Comparison of ENCODE assay signal across 8 cellular contexts in genomic region chr2:36780231-36780808, GRCh38.
A peak's percentile ranks its signal among the peaks of the same experiment; 100 is the strongest.
DNase-seq lines count a peak whose midpoint lies in the region; ATAC-seq, FAIRE-seq and TF ChIP-seq lines count a peak whose summit lies in the region.

No MANE protein-coding gene starts in this region.

- no peaks in the 10 kb centered on the region for H3K4me1 ChIP-seq in A549
- H3K4me1 ChIP-seq in breast epithelium, result no peaks in the 10 kb centered on the region

- H3K4me3 ChIP-seq in A549, result no peak overlapping the region
- H3K4me3 ChIP-seq in breast epithelium, result peak overlapping the region in 2 of 3 donors; percentile 12 to 17

- 2% methylated on average over 4 of the region's 4 CpGs for WGBS in A549 (ENCODE audit: missing lambda C conversion rate)

- peak; percentile 94 for TF ChIP-seq CTCF in A549 (IDR thresholded peaks at IDR 0.05)
- TF ChIP-seq CTCF in breast epithelium (IDR thresholded peaks at IDR 0.05), result peak; percentile 77 to 88 (median 83)

- no peak for TF ChIP-seq POLR2A in A549 (IDR thresholded peaks at IDR 0.05; ENCODE audit: low read length)
- no peak for TF ChIP-seq POLR2A in breast epithelium (IDR thresholded peaks at IDR 0.05)

- POLR2A ChIA-PET in A549 (lab: Yijun Ruan, JAX), result no interaction called here

- H3K4me2 ChIP-seq in A549, result peak overlapping the region; percentile 46

- H3K27ac ChIP-seq in A549, result no peak overlapping the region
- no peak overlapping the region for H3K27ac ChIP-seq in breast epithelium

- H3K36me3 ChIP-seq in breast epithelium, result no peaks in the 10 kb centered on the region

- DNase-seq in A549 (ENCODE audit: low read depth in 1 of 2, low spot score in 1 of 2) (peak; percentile 58 to 71), GDM1 (lab: John Stamatoyannopoulos, UW) (peak; percentile 17), NCI-H774 (lab: John Stamatoyannopoulos, UW) (peak; percentile 36), breast epithelium (ENCODE audit: low spot score in 2 of 2) (no peak), kidney tubule cell (ENCODE audit: low spot score) (peak; percentile 55), urothelium cell line (ENCODE audit: low spot score) (peak; percentile 73)
- no peak for DNase-seq in stimulated activated naive CD4-positive, alpha-beta T cell treated with Interleukin-2 at 50 U/mL for 16 hours (lab: John Stamatoyannopoulos, UW)

- FAIRE-seq in A549 (lab: Jason Lieb, UNC) (no peak), urothelium cell line (lab: Jason Lieb, UNC) (no peak)

- ATAC-seq in A549 (peak in 1 of 2 experiments; percentile 73; a peak in 3 of 6 replicates), HG03354 (IDR thresholded peaks at IDR 0.05; ENCODE audit: poor library complexity, severe bottlenecking, unreplicated experiment) (peak; percentile 66)

- no peak for TF ChIP-seq EP300 in A549 (IDR thresholded peaks at IDR 0.05)

- no peaks in the 10 kb centered on the region for H3K9me3 ChIP-seq in A549
- no peaks in the 10 kb centered on the region for H3K9me3 ChIP-seq in breast epithelium

- H3K27me3 ChIP-seq in breast epithelium, result no peaks in the 10 kb centered on the region

- intact Hi-C loops in breast epithelium (cut with DNase I; ENCODE audit: low total_unique reads), result no loop called here

- TF ChIP-seq RAD21 in A549 (conservative IDR thresholded peaks at IDR 0.05 in 1 of 2, IDR thresholded peaks at IDR 0.05 in 1 of 2), result peak; percentile 85 to 89

- CTCF ChIA-PET in A549 (lab: Yijun Ruan, JAX), result interaction anchor here (0.7 to 10.2 kb wide), 15 partner anchors 12 to 398 kb away, joined by 3 to 192 read pairs (median 4); no protein-coding TSS in a partner anchor

TF ChIP-seq in A549, 52 proteins besides CTCF, POLR2A, EP300 and RAD21:
- TF ChIP-seq SMC3 (IDR thresholded peaks at IDR 0.05), result peak; percentile 73
- TF ChIP-seq EHMT2 (IDR thresholded peaks at IDR 0.05; ENCODE audit: low read depth), result no peak

Comparison
In these comparisons a context has a peak if more than half of its experiments do, and no peak if none do; other contexts are left out.
1. DNase-seq: peak in A549 (2 of 2), GDM1 (single experiment), NCI-H774 (single experiment), kidney tubule cell (single experiment) and urothelium cell line (single experiment); none in breast epithelium (0 of 2) and stimulated activated naive CD4-positive, alpha-beta T cell treated with Interleukin-2 at 50 U/mL for 16 hours (single experiment).